ENCODE assay signal across 2 cellular contexts in genomic region chr1:56170784-56171320, GRCh38.
TF ChIP-seq lines count a peak whose summit lies in the region.

No MANE protein-coding gene starts in this region.

TF ChIP-seq in HepG2, 621 proteins besides CTCF, POLR2A, EP300 and RAD21:
- TF ChIP-seq ZNF710 (CRISPR knock-in tag; IDR thresholded peaks at IDR 0.05; ENCODE audit: borderline replicate concordance): no peak
- no peak for TF ChIP-seq SOX5 (CRISPR knock-in tag; IDR thresholded peaks at IDR 0.05; ENCODE audit: borderline replicate concordance)
- no peak for TF ChIP-seq KAT7 (CRISPR knock-in tag; IDR thresholded peaks at IDR 0.05; ENCODE audit: borderline replicate concordance)
- TF ChIP-seq HES4 (CRISPR knock-in tag; IDR thresholded peaks at IDR 0.05; ENCODE audit: borderline replicate concordance): no peak
- TF ChIP-seq GPBP1L1 (CRISPR knock-in tag; IDR thresholded peaks at IDR 0.05): no peak

TF ChIP-seq in WTC11, 78 proteins besides CTCF, POLR2A, EP300 and RAD21:
- TF ChIP-seq PRDM15 (CRISPR knock-in tag; IDR thresholded peaks at IDR 0.05) (no peak), ETV6 (CRISPR knock-in tag; IDR thresholded peaks at IDR 0.05) (no peak)
